Comparison of ENCODE assay signal across 1 cellular context in the genomic region with DNA sequence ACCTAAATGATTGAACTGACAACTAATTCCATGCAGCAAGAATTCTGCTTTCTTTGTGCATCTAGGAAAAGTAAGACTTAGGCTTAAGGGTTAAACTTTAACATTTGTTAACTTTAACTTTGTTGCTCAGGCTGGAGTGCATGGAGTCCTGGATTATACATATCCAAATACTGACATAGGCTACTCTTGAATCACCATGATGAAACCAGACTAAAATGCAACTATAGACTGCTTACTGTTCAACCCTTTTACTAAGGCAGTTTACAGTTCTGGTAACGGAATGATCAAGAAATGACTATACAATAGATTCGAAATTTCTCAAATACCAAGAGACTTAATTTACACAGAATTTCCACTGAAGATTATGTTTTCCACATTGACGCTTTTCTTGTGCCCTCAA.
TF ChIP-seq lines count a peak whose summit lies in the region.

No MANE protein-coding gene starts in this region.

TF ChIP-seq in HCT116, 20 proteins besides CTCF, POLR2A, EP300 and RAD21:
- TF ChIP-seq EZH2phosphoT487 (IDR thresholded peaks at IDR 0.05; ENCODE audit: borderline replicate concordance) (no peak), EZH2 (IDR thresholded peaks at IDR 0.05) (no peak), POLR2AphosphoS5 (IDR thresholded peaks at IDR 0.05; ENCODE audit: low read depth, low read length) (no peak), SRF (IDR thresholded peaks at IDR 0.05; ENCODE audit: low read depth) (no peak), CEBPB (IDR thresholded peaks at IDR 0.05; ENCODE audit: low read depth) (no peak), EGR1 (IDR thresholded peaks at IDR 0.05; ENCODE audit: low read depth) (no peak), FOSL1 (IDR thresholded peaks at IDR 0.05; ENCODE audit: low read depth) (no peak), JUND (IDR thresholded peaks at IDR 0.05) (no peak)
- TF ChIP-seq, protein P1, sequence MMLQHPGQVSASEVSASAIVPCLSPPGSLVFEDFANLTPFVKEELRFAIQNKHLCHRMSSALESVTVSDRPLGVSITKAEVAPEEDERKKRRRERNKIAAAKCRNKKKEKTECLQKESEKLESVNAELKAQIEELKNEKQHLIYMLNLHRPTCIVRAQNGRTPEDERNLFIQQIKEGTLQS (IDR thresholded peaks at IDR 0.05), result no peak
